2 cellular contexts compared by ENCODE assay signal in genomic region chr10:72834183-72834825, GRCh38.
TF ChIP-seq lines count a peak whose summit lies in the region.

No MANE protein-coding gene starts in this region.

TF ChIP-seq in SK-N-SH, 30 proteins besides CTCF, POLR2A, EP300 and RAD21:
- TF ChIP-seq SMC3 (IDR thresholded peaks at IDR 0.05; ENCODE audit: low read depth, low read length) (peak; percentile 87), RFX5 (IDR thresholded peaks at IDR 0.05; ENCODE audit: low read length) (0 out of 2 replicates have a peak, but pooled peaks have one; percentile 43), SIN3A (IDR thresholded peaks at IDR 0.05; ENCODE audit: borderline replicate concordance, low read depth, low read length) (no peak)

TF ChIP-seq in HepG2, 621 proteins besides CTCF, POLR2A, EP300 and RAD21:
- TF ChIP-seq SMC3 (IDR thresholded peaks at IDR 0.05; ENCODE audit: low read length) (peak; percentile 82), GFI1 (CRISPR knock-in tag; IDR thresholded peaks at IDR 0.05; ENCODE audit: borderline replicate concordance) (no peak), ZNF83 (CRISPR knock-in tag; IDR thresholded peaks at IDR 0.05; ENCODE audit: borderline replicate concordance) (no peak), RBAK (CRISPR knock-in tag; IDR thresholded peaks at IDR 0.05) (no peak), TMF1 (CRISPR knock-in tag; IDR thresholded peaks at IDR 0.05; ENCODE audit: low read depth) (no peak), ZBTB1 (CRISPR knock-in tag; IDR thresholded peaks at IDR 0.05; ENCODE audit: borderline replicate concordance) (no peak), ATF7 (IDR thresholded peaks at IDR 0.05) (no peak), ATF7 (CRISPR knock-in tag; IDR thresholded peaks at IDR 0.05) (no peak), ZNF841 (CRISPR knock-in tag; IDR thresholded peaks at IDR 0.05; ENCODE audit: borderline replicate concordance) (no peak), TFE3 (CRISPR knock-in tag; IDR thresholded peaks at IDR 0.05) (no peak), ARID3A (IDR thresholded peaks at IDR 0.05; ENCODE audit: low read depth, low read length) (0 out of 2 replicates have a peak, but pooled peaks have one; percentile 25), CHCHD3 (CRISPR knock-in tag; IDR thresholded peaks at IDR 0.05) (no peak), IRF9 (CRISPR knock-in tag; IDR thresholded peaks at IDR 0.05; ENCODE audit: borderline replicate concordance) (no peak), NR1H2 (CRISPR knock-in tag; IDR thresholded peaks at IDR 0.05; ENCODE audit: borderline replicate concordance, low read depth) (no peak), ZNF558 (CRISPR knock-in tag; IDR thresholded peaks at IDR 0.05; ENCODE audit: borderline replicate concordance) (no peak), ELF3 (CRISPR knock-in tag; IDR thresholded peaks at IDR 0.05) (0 out of 2 replicates have a peak, but pooled peaks have one; percentile 31), SOX5 (CRISPR knock-in tag; IDR thresholded peaks at IDR 0.05; ENCODE audit: borderline replicate concordance) (no peak), ZNF329 (CRISPR knock-in tag; IDR thresholded peaks at IDR 0.05; ENCODE audit: low read depth) (no peak), ZNF207 (IDR thresholded peaks at IDR 0.05; ENCODE audit: borderline replicate concordance) (no peak), RARG (CRISPR knock-in tag; IDR thresholded peaks at IDR 0.05; ENCODE audit: low read depth) (no peak), RCOR2 (CRISPR knock-in tag; IDR thresholded peaks at IDR 0.05) (no peak), STAG1 (CRISPR knock-in tag; IDR thresholded peaks at IDR 0.05) (peak; percentile 88), ZNF768 (CRISPR knock-in tag; IDR thresholded peaks at IDR 0.05) (no peak), ZNF891 (CRISPR knock-in tag; IDR thresholded peaks at IDR 0.05) (no peak)
